ENCODE assay signal across 1 cellular context in the genomic region with DNA sequence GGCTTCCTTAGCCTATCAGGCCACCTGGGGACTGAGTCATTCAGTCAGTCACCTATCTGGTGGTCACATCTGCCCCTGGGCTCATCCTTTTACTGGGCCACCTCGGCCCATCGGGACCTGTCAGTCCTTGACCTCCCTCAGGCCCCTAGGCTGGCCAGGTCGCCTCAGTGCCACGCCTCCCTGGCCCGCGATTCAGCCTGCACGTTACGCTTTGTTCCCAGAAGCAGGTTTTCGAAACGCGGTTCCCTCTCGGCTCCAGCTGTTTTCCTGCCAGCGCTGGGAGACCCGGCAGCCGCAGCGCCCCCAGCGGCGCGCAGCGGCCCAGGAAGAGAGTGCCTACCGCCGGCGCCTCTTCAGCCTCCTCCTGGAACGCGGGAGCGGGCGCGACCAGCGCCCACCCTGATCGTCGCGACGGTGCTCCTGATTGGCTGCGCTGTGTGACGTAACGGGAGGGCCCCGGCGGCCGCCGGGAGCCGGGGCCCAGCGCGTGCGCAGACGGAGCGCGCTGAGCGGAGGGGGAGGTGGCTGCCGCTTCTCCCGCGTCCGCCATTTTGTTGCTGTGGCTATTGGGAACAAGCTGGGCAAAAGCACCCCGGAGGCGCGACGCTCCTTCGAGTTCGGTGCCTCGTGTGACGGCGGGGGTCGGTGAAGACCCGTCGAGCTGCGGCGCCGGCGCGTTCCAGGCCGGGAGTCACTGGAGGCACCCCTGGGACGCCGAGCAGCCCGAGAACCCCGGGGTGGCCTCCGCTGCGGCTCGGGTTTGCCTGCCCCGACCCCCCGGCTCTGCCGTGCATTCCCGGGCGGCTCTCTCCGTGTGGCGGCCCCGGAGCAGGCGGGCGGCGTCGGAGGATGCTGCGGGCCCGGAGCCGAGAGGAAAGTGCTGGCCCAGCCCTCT.
A peak's percentile ranks its signal among the peaks of the same experiment; 100 is the strongest.
TF ChIP-seq lines count a peak whose summit lies in the region.

A gene with protein sequence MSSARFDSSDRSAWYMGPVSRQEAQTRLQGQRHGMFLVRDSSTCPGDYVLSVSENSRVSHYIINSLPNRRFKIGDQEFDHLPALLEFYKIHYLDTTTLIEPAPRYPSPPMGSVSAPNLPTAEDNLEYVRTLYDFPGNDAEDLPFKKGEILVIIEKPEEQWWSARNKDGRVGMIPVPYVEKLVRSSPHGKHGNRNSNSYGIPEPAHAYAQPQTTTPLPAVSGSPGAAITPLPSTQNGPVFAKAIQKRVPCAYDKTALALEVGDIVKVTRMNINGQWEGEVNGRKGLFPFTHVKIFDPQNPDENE (plus strand): TSS at position 492 of the 895 bp plus-strand sequence. CDS start 528 bp downstream, outside the sequence.

TF ChIP-seq in HEK293, 187 proteins besides CTCF, POLR2A, EP300 and RAD21 (continued from another document and continues in another):
- peak; percentile 92 for TF ChIP-seq ZNF335 (tag by site-specific recombination; conservative IDR thresholded peaks at IDR 0.05)
- TF ChIP-seq, protein P1, sequence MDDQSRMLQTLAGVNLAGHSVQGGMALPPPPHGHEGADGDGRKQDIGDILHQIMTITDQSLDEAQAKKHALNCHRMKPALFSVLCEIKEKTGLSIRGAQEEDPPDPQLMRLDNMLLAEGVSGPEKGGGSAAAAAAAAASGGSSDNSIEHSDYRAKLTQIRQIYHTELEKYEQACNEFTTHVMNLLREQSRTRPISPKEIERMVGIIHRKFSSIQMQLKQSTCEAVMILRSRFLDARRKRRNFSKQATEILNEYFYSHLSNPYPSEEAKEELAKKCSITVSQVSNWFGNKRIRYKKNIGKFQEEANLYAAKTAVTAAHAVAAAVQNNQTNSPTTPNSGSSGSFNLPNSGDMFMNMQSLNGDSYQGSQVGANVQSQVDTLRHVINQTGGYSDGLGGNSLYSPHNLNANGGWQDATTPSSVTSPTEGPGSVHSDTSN (CRISPR knock-in tag; IDR thresholded peaks at IDR 0.05): peak; percentile 35; the same call in 1 of the 2 replicates
- no peak for TF ChIP-seq HOXA7 (CRISPR knock-in tag; IDR thresholded peaks at IDR 0.05; ENCODE audit: borderline replicate concordance)
- peak; percentile 98; the same call in 1 of the 2 replicates for TF ChIP-seq ZNF561 (tag by site-specific recombination; IDR thresholded peaks at IDR 0.05; ENCODE audit: borderline replicate concordance)
- TF ChIP-seq BCL11B (tag by site-specific recombination; IDR thresholded peaks at IDR 0.05; ENCODE audit: low read depth): peak; percentile 93
- TF ChIP-seq SCRT1 (tag by site-specific recombination; IDR thresholded peaks at IDR 0.05; ENCODE audit: borderline replicate concordance): no peak
- TF ChIP-seq ZNF626 (tag by site-specific recombination; IDR thresholded peaks at IDR 0.05): no peak
- no peak for TF ChIP-seq ZNF223 (tag by site-specific recombination; IDR thresholded peaks at IDR 0.05)
- TF ChIP-seq ZBTB8A (tag by site-specific recombination; IDR thresholded peaks at IDR 0.05): peak; percentile 99
- no peak for TF ChIP-seq REPIN1 (tag by site-specific recombination; IDR thresholded peaks at IDR 0.05; ENCODE audit: low read depth)
- no peak for TF ChIP-seq ZNF530 (tag by site-specific recombination; IDR thresholded peaks at IDR 0.05; ENCODE audit: low read depth)
- peak; percentile 93 for TF ChIP-seq ZBTB20 (tag by site-specific recombination; IDR thresholded peaks at IDR 0.05)
- TF ChIP-seq, protein P2, sequence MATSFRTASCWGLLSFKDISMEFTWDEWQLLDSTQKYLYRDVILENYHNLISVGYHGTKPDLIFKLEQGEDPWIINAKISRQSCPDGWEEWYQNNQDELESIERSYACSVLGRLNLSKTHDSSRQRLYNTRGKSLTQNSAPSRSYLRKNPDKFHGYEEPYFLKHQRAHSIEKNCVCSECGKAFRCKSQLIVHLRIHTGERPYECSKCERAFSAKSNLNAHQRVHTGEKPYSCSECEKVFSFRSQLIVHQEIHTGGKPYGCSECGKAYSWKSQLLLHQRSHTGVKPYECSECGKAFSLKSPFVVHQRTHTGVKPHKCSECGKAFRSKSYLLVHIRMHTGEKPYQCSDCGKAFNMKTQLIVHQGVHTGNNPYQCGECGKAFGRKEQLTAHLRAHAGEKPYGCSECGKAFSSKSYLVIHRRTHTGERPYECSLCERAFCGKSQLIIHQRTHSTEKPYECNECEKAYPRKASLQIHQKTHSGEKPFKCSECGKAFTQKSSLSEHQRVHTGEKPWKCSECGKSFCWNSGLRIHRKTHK (tag by site-specific recombination; IDR thresholded peaks at IDR 0.05): no peak
- TF ChIP-seq ZNF521 (tag by site-specific recombination; IDR thresholded peaks at IDR 0.05): no peak
- TF ChIP-seq, protein P3, sequence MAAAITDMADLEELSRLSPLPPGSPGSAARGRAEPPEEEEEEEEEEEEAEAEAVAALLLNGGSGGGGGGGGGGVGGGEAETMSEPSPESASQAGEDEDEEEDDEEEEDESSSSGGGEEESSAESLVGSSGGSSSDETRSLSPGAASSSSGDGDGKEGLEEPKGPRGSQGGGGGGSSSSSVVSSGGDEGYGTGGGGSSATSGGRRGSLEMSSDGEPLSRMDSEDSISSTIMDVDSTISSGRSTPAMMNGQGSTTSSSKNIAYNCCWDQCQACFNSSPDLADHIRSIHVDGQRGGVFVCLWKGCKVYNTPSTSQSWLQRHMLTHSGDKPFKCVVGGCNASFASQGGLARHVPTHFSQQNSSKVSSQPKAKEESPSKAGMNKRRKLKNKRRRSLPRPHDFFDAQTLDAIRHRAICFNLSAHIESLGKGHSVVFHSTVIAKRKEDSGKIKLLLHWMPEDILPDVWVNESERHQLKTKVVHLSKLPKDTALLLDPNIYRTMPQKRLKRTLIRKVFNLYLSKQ (tag by site-specific recombination; IDR thresholded peaks at IDR 0.05; ENCODE audit: borderline replicate concordance): no peak
- TF ChIP-seq KLF9 (tag by site-specific recombination; IDR thresholded peaks at IDR 0.05; ENCODE audit: low read depth): peak; percentile 91
- TF ChIP-seq ZNF791 (tag by site-specific recombination; IDR thresholded peaks at IDR 0.05): no peak
- no peak for TF ChIP-seq TCF7L2 (IDR thresholded peaks at IDR 0.05; ENCODE audit: borderline replicate concordance, low read depth, low read length)
- 0 out of 2 replicates have a peak, but pooled peaks have one; percentile 13 for TF ChIP-seq ZNF24 (tag by site-specific recombination; IDR thresholded peaks at IDR 0.05)
- no peak for TF ChIP-seq ZNF133 (tag by site-specific recombination; IDR thresholded peaks at IDR 0.05)
- TF ChIP-seq, protein P4, sequence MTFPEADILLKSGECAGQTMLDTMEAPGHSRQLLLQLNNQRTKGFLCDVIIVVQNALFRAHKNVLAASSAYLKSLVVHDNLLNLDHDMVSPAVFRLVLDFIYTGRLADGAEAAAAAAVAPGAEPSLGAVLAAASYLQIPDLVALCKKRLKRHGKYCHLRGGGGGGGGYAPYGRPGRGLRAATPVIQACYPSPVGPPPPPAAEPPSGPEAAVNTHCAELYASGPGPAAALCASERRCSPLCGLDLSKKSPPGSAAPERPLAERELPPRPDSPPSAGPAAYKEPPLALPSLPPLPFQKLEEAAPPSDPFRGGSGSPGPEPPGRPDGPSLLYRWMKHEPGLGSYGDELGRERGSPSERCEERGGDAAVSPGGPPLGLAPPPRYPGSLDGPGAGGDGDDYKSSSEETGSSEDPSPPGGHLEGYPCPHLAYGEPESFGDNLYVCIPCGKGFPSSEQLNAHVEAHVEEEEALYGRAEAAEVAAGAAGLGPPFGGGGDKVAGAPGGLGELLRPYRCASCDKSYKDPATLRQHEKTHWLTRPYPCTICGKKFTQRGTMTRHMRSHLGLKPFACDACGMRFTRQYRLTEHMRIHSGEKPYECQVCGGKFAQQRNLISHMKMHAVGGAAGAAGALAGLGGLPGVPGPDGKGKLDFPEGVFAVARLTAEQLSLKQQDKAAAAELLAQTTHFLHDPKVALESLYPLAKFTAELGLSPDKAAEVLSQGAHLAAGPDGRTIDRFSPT (tag by site-specific recombination; IDR thresholded peaks at IDR 0.05): peak; percentile 98
- TF ChIP-seq OSR2 (tag by site-specific recombination; IDR thresholded peaks at IDR 0.05): peak; percentile 53; the same call in 1 of the 2 replicates
- TF ChIP-seq ZNF670 (tag by site-specific recombination; IDR thresholded peaks at IDR 0.05; ENCODE audit: low read depth): no peak
- TF ChIP-seq ZNF416 (tag by site-specific recombination; IDR thresholded peaks at IDR 0.05): no peak
- no peak for TF ChIP-seq ZNF776 (tag by site-specific recombination; IDR thresholded peaks at IDR 0.05; ENCODE audit: borderline replicate concordance)
- no peak for TF ChIP-seq ZNF157 (tag by site-specific recombination; IDR thresholded peaks at IDR 0.05)
- TF ChIP-seq ZNF501 (tag by site-specific recombination; IDR thresholded peaks at IDR 0.05): 0 out of 2 replicates have a peak, but pooled peaks have one; percentile 8
- TF ChIP-seq ZNF529 (tag by site-specific recombination; IDR thresholded peaks at IDR 0.05; ENCODE audit: insufficient replicate concordance): no peak
- TF ChIP-seq ZNF341 (tag by site-specific recombination; IDR thresholded peaks at IDR 0.05; ENCODE audit: low read depth): peak; percentile 44; the same call in 1 of the 2 replicates
- peak; percentile 62; the same call in 1 of the 2 replicates for TF ChIP-seq ZIC2 (tag by site-specific recombination; IDR thresholded peaks at IDR 0.05)
- no peak for TF ChIP-seq ZNF175 (tag by site-specific recombination; IDR thresholded peaks at IDR 0.05)
- TF ChIP-seq ZNF174 (tag by site-specific recombination; IDR thresholded peaks at IDR 0.05): no peak
- TF ChIP-seq, protein P5, sequence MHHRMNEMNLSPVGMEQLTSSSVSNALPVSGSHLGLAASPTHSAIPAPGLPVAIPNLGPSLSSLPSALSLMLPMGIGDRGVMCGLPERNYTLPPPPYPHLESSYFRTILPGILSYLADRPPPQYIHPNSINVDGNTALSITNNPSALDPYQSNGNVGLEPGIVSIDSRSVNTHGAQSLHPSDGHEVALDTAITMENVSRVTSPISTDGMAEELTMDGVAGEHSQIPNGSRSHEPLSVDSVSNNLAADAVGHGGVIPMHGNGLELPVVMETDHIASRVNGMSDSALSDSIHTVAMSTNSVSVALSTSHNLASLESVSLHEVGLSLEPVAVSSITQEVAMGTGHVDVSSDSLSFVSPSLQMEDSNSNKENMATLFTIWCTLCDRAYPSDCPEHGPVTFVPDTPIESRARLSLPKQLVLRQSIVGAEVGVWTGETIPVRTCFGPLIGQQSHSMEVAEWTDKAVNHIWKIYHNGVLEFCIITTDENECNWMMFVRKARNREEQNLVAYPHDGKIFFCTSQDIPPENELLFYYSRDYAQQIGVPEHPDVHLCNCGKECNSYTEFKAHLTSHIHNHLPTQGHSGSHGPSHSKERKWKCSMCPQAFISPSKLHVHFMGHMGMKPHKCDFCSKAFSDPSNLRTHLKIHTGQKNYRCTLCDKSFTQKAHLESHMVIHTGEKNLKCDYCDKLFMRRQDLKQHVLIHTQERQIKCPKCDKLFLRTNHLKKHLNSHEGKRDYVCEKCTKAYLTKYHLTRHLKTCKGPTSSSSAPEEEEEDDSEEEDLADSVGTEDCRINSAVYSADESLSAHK (tag by site-specific recombination; IDR thresholded peaks at IDR 0.05): no peak; the same call in 1 of the 2 replicates
- TF ChIP-seq, protein P6, sequence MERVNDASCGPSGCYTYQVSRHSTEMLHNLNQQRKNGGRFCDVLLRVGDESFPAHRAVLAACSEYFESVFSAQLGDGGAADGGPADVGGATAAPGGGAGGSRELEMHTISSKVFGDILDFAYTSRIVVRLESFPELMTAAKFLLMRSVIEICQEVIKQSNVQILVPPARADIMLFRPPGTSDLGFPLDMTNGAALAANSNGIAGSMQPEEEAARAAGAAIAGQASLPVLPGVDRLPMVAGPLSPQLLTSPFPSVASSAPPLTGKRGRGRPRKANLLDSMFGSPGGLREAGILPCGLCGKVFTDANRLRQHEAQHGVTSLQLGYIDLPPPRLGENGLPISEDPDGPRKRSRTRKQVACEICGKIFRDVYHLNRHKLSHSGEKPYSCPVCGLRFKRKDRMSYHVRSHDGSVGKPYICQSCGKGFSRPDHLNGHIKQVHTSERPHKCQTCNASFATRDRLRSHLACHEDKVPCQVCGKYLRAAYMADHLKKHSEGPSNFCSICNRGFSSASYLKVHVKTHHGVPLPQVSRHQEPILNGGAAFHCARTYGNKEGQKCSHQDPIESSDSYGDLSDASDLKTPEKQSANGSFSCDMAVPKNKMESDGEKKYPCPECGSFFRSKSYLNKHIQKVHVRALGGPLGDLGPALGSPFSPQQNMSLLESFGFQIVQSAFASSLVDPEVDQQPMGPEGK (tag by site-specific recombination; IDR thresholded peaks at IDR 0.05): peak; percentile 63; the same call in 1 of the 2 replicates
- peak; percentile 50; the same call in 1 of the 2 replicates for TF ChIP-seq ZFP69B (tag by site-specific recombination; IDR thresholded peaks at IDR 0.05)
- TF ChIP-seq KLF16 (tag by site-specific recombination; IDR thresholded peaks at IDR 0.05): peak; percentile 30
- TF ChIP-seq SCRT2 (tag by site-specific recombination; IDR thresholded peaks at IDR 0.05): no peak
- no peak for TF ChIP-seq ZNF549 (tag by site-specific recombination; IDR thresholded peaks at IDR 0.05)
- TF ChIP-seq GLI2 (tag by site-specific recombination; IDR thresholded peaks at IDR 0.05; ENCODE audit: borderline replicate concordance, low read depth): no peak
- no peak for TF ChIP-seq ZNF510 (tag by site-specific recombination; IDR thresholded peaks at IDR 0.05; ENCODE audit: insufficient replicate concordance)
- TF ChIP-seq, protein P7, sequence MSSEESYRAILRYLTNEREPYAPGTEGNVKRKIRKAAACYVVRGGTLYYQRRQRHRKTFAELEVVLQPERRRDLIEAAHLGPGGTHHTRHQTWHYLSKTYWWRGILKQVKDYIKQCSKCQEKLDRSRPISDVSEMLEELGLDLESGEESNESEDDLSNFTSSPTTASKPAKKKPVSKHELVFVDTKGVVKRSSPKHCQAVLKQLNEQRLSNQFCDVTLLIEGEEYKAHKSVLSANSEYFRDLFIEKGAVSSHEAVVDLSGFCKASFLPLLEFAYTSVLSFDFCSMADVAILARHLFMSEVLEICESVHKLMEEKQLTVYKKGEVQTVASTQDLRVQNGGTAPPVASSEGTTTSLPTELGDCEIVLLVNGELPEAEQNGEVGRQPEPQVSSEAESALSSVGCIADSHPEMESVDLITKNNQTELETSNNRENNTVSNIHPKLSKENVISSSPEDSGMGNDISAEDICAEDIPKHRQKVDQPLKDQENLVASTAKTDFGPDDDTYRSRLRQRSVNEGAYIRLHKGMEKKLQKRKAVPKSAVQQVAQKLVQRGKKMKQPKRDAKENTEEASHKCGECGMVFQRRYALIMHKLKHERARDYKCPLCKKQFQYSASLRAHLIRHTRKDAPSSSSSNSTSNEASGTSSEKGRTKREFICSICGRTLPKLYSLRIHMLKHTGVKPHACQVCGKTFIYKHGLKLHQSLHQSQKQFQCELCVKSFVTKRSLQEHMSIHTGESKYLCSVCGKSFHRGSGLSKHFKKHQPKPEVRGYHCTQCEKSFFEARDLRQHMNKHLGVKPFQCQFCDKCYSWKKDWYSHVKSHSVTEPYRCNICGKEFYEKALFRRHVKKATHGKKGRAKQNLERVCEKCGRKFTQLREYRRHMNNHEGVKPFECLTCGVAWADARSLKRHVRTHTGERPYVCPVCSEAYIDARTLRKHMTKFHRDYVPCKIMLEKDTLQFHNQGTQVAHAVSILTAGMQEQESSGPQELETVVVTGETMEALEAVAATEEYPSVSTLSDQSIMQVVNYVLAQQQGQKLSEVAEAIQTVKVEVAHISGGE (tag by site-specific recombination; conservative IDR thresholded peaks at IDR 0.05; ENCODE audit: low read depth): no peak
- peak; percentile 93 for TF ChIP-seq KLF10 (tag by site-specific recombination; IDR thresholded peaks at IDR 0.05)
- TF ChIP-seq BCL11A (tag by site-specific recombination; IDR thresholded peaks at IDR 0.05; ENCODE audit: low read depth): peak; percentile 76; the same call in 1 of the 2 replicates
- no peak for TF ChIP-seq HOXC10 (CRISPR knock-in tag; IDR thresholded peaks at IDR 0.05)
- no peak for TF ChIP-seq ZNF768 (tag by site-specific recombination; IDR thresholded peaks at IDR 0.05)
- peak; percentile 82 for TF ChIP-seq ZEB2 (tag by site-specific recombination; IDR thresholded peaks at IDR 0.05)
- no peak for TF ChIP-seq ZNF211 (tag by site-specific recombination; IDR thresholded peaks at IDR 0.05; ENCODE audit: low read depth)
- no peak for TF ChIP-seq ZNF560 (tag by site-specific recombination; IDR thresholded peaks at IDR 0.05; ENCODE audit: borderline replicate concordance)
